In genomic region chr6:42978487-42978792, GRCh38 we compare ENCODE assay signal across 8 cellular contexts. TPM values are rescaled to one million over a fixed set of nuclear protein-coding genes. Genes with fewer than 3 reads are reported as not detected.
DNase-seq lines count a peak whose midpoint lies in the region; ATAC-seq, FAIRE-seq and TF ChIP-seq lines count a peak whose summit lies in the region.

No MANE protein-coding gene starts in this region.

- no peaks in the 10 kb centered on the region for H3K36me3 ChIP-seq in CD8-positive, alpha-beta T cell (ENCODE audit: insufficient read depth, low read length)

- DNase-seq in CD8-positive, alpha-beta T cell, result peak in 2 of 7 experiments; percentile 18 to 51
- DNase-seq in HCEC 1CT, result peak; percentile 15
- DNase-seq in RPMI7951 (ENCODE audit: low read depth), result peak; percentile 70
- peak in 4 of 10 donors; percentile 15 to 51 (median 34) for DNase-seq in dorsolateral prefrontal cortex
- DNase-seq in mesothelial cell of epicardium (ENCODE audit: low spot score in 2 of 2, unreplicated experiment in 2 of 2), result peak in 1 of 2 experiments; percentile 58
- peak; percentile 40 for DNase-seq in urothelium cell line (ENCODE audit: low spot score)
- DNase-seq in NCI-H1436 (lab: John Stamatoyannopoulos, UW), result no peak

- H3K9me3 ChIP-seq in CD8-positive, alpha-beta T cell (ENCODE audit: low read length), result no peaks in the 10 kb centered on the region

- H3K4me1 Mint-ChIP-seq in CD8-positive, alpha-beta T cell (ENCODE audit: low read depth), result peaks cover 53% of the 10 kb centered on the region
- peaks cover 21% of the 10 kb centered on the region for H3K4me1 Mint-ChIP-seq in mesothelial cell of epicardium

- CTCF ChIA-PET in CD8-positive, alpha-beta T cell (lab: Charles Lee), result interaction anchor here (0.5 to 2.5 kb wide), 3 partner anchors 49 to 1197 kb away, joined by 3 to 9 read pairs (median 3); partner anchors contain the start of gene CNPY3

- no peaks in the 10 kb centered on the region for H3K27me3 ChIP-seq in CD8-positive, alpha-beta T cell (ENCODE audit: insufficient read depth, low read length)
- H3K27me3 ChIP-seq in dorsolateral prefrontal cortex, result no peaks in the 10 kb centered on the region

- peaks cover 40% of the 10 kb centered on the region for H3K4me1 ChIP-seq in CD8-positive, alpha-beta T cell (ENCODE audit: insufficient read depth, low read length)

- H3K27ac Mint-ChIP-seq in CD8-positive, alpha-beta T cell, result peak overlapping the region; percentile 92
- H3K27ac Mint-ChIP-seq in mesothelial cell of epicardium, result peak overlapping the region; percentile 88

- no peaks in the 10 kb centered on the region for H3K27me3 Mint-ChIP-seq in CD8-positive, alpha-beta T cell (ENCODE audit: low read depth)
- no peaks in the 10 kb centered on the region for H3K27me3 Mint-ChIP-seq in mesothelial cell of epicardium (ENCODE audit: low read depth)

- FAIRE-seq in urothelium cell line (lab: Jason Lieb, UNC), result no peak

- H3K27ac ChIP-seq in CD8-positive, alpha-beta T cell (ENCODE audit: low read depth, low read length), result peak overlapping the region; percentile 64
- H3K27ac ChIP-seq in dorsolateral prefrontal cortex, result peak overlapping the region in 54 of 59 donors; percentile 40 to 94 (median 85)

- POLR2A ChIA-PET in CD8-positive, alpha-beta T cell (lab: Charles Lee), result interaction anchor here (0.6 to 4.4 kb wide), 15 partner anchors 9 to 251 kb away, joined by 3 to 73 read pairs (median 9); partner anchors contain the start of genes CNPY3, DNPH1, KLC4 and KLHDC3

- H3K36me3 Mint-ChIP-seq in CD8-positive, alpha-beta T cell, result peaks cover 17% of the 10 kb centered on the region
- H3K36me3 Mint-ChIP-seq in mesothelial cell of epicardium, result peaks cover 5% of the 10 kb centered on the region

- H3K9me3 Mint-ChIP-seq in CD8-positive, alpha-beta T cell, result no peaks in the 10 kb centered on the region
- no peaks in the 10 kb centered on the region for H3K9me3 Mint-ChIP-seq in mesothelial cell of epicardium

- no peak for ATAC-seq in CD8-positive, alpha-beta T cell
- no peak for ATAC-seq in GM21367 (IDR thresholded peaks at IDR 0.05; ENCODE audit: unreplicated experiment)

- H3K4me3 ChIP-seq in CD8-positive, alpha-beta T cell (ENCODE audit: low read depth, low read length), result peak overlapping the region; percentile 49
- peak overlapping the region; percentile 49 to 98 (median 87) for H3K4me3 ChIP-seq in dorsolateral prefrontal cortex

- H3K4me3 Mint-ChIP-seq in CD8-positive, alpha-beta T cell, result peak overlapping the region; percentile 83
- peak overlapping the region; percentile 80 for H3K4me3 Mint-ChIP-seq in mesothelial cell of epicardium

- intact Hi-C loops in CD8-positive, alpha-beta T cell (cut with DNase I, micrococcal nuclease), result loop anchor here in 1 of 2 experiments (1.0 kb wide), 1 partner anchor 76 kb away; no protein-coding TSS in a partner anchor
- intact Hi-C loops in dorsolateral prefrontal cortex (cut with DNase I), result no loop called here

- TF ChIP-seq CTCF in CD8-positive, alpha-beta T cell (IDR thresholded peaks at IDR 0.05), result no peak
- no peak for TF ChIP-seq CTCF in dorsolateral prefrontal cortex (IDR thresholded peaks at IDR 0.05 in 54 of 56, conservative IDR thresholded peaks at IDR 0.05 in 2 of 56; ENCODE audit: low read depth in 1 of 56, partially characterized antibody in 56 of 56)
- no peak for TF ChIP-seq CTCF in mesothelial cell of epicardium (IDR thresholded peaks at IDR 0.05; ENCODE audit: unreplicated experiment)

RNA-seq across cellular contexts. Expression of gene PEX6, which starts 0.5 kb away (rescaled TPM):
- total RNA-seq in CD8-positive, alpha-beta T cell, result 1 to 10 TPM; 6.7 to 6.8 TPM
- total RNA-seq in RPMI7951 (2014; rRNA removed; shearing (Covaris generic)), result 16.5 and 18.1 TPM in 2 replicates
- total RNA-seq in dorsolateral prefrontal cortex, result 10 to 100 TPM; 14.5 to 47.7 (median 28.6) TPM
- total RNA-seq in mesothelial cell of epicardium, result 31.2 to 32.9 TPM (median 32.3 TPM) in 3 replicates

RNA-seq across cellular contexts. Expression of gene PPP2R5D, which starts 5.9 kb away (rescaled TPM):
- 10 to 100 TPM; 14.1 to 19.5 TPM for total RNA-seq in CD8-positive, alpha-beta T cell
- 81.0 and 98.6 TPM in 2 replicates for total RNA-seq in RPMI7951 (2014; rRNA removed; shearing (Covaris generic))
- total RNA-seq in dorsolateral prefrontal cortex (10 to 100 TPM; 37.6 to 92.6 (median 66.9) TPM), mesothelial cell of epicardium (45.1 to 46.3 TPM (median 46.2 TPM) in 3 replicates)

RNA-seq across cellular contexts. Expression of gene GNMT, which starts 17.9 kb away (rescaled TPM):
- 1 to 10 TPM; 1.9 to 3.6 TPM for total RNA-seq in CD8-positive, alpha-beta T cell
- 0.12 TPM in 1 of 2 replicates, not detected in the other for total RNA-seq in RPMI7951 (2014; rRNA removed; shearing (Covaris generic))
- total RNA-seq in dorsolateral prefrontal cortex (1 to 10 TPM; 1.0 to 9.9 (median 3.9) TPM), mesothelial cell of epicardium (1.2 to 1.7 TPM (median 1.4 TPM) in 3 replicates)

RNA-seq across cellular contexts. Expression of gene MEA1, which starts 35.3 kb away (rescaled TPM):
- 10 to 100 TPM; 14.5 to 15.3 TPM for total RNA-seq in CD8-positive, alpha-beta T cell
- total RNA-seq in RPMI7951 (2014; rRNA removed; shearing (Covaris generic)), result 131 and 184 TPM in 2 replicates
- total RNA-seq in dorsolateral prefrontal cortex, result 10 to 100 TPM; 35.0 to 82.2 (median 58.5) TPM
- 56.3 to 64.2 TPM (median 60.1 TPM) in 3 replicates for total RNA-seq in mesothelial cell of epicardium

RNA-seq across cellular contexts. Expression of gene KLHDC3, which starts 35.6 kb away (rescaled TPM):
- total RNA-seq in CD8-positive, alpha-beta T cell, result 10 to 100 TPM; 20.9 to 21.7 TPM
- total RNA-seq in RPMI7951 (2014; rRNA removed; shearing (Covaris generic)), result 69.3 and 89.0 TPM in 2 replicates
- 100 to 1,000 TPM in 119 of 120 experiments, 10 to 100 TPM in 1; 89.7 to 318 (median 224) TPM for total RNA-seq in dorsolateral prefrontal cortex
- 88.3 to 97.3 TPM (median 95.1 TPM) in 3 replicates for total RNA-seq in mesothelial cell of epicardium
